ENCODE assay signal across 1 cellular context in genomic region chr1:223678841-223679240, GRCh38.
TF ChIP-seq lines count a peak whose summit lies in the region.

No MANE protein-coding gene starts in this region.

TF ChIP-seq in K562, 482 proteins besides CTCF, POLR2A, EP300 and RAD21 (continued from another document and continues in another):
- TF ChIP-seq ZBTB40 (IDR thresholded peaks at IDR 0.05) (no peak), ZBTB40 (CRISPR knock-in tag; IDR thresholded peaks at IDR 0.05) (no peak), ZNF695 (CRISPR knock-in tag; IDR thresholded peaks at IDR 0.05) (no peak), EZH2 (IDR thresholded peaks at IDR 0.05; ENCODE audit: borderline replicate concordance, low read depth, low read length) (no peak), ETS2 (tag; IDR thresholded peaks at IDR 0.05; ENCODE audit: borderline replicate concordance, poor library complexity, severe bottlenecking) (no peak), TGIF2 (CRISPR knock-in tag; IDR thresholded peaks at IDR 0.05) (no peak), BACH1 (tag; IDR thresholded peaks at IDR 0.05) (no peak; the same call in 1 of the 2 replicates), PML (IDR thresholded peaks at IDR 0.05; ENCODE audit: low read length) (peak; percentile 78), POLR2AphosphoS5 (IDR thresholded peaks at IDR 0.05; ENCODE audit: control insufficient read depth, insufficient read depth, low read depth, low read length) (peak; percentile 80; the same call in 1 of the 2 replicates), ZNF668 (CRISPR knock-in tag; IDR thresholded peaks at IDR 0.05) (no peak), GATA2 (CRISPR knock-in tag; IDR thresholded peaks at IDR 0.05) (peak; percentile 82), ATF2 (CRISPR knock-in tag; IDR thresholded peaks at IDR 0.05) (peak; percentile 46; the same call in 1 of the 2 replicates), ZFP30 (CRISPR knock-in tag; IDR thresholded peaks at IDR 0.05; ENCODE audit: borderline replicate concordance) (no peak), NCOA2 (IDR thresholded peaks at IDR 0.05; ENCODE audit: partially characterized antibody in 2 of 2) (no peak), ZNF274 (IDR thresholded peaks at IDR 0.05; ENCODE audit: borderline replicate concordance, low read depth, low read length) (no peak), CAMTA2 (CRISPR knock-in tag; conservative IDR thresholded peaks at IDR 0.05) (no peak), NRF1 (conservative IDR thresholded peaks at IDR 0.05 in 1 of 2, IDR thresholded peaks at IDR 0.05 in 1 of 2) (peak; percentile 29 to 53; a peak in 2 of 4 replicates), PPARD (CRISPR knock-in tag; IDR thresholded peaks at IDR 0.05) (no peak), ARHGAP35 (IDR thresholded peaks at IDR 0.05; ENCODE audit: partially characterized antibody) (no peak), HNRNPK (IDR thresholded peaks at IDR 0.05; ENCODE audit: low read depth, low read length, poor library complexity, severe bottlenecking) (no peak), CHD1 (IDR thresholded peaks at IDR 0.05; ENCODE audit: low read length) (no peak), TAF9B (IDR thresholded peaks at IDR 0.05; ENCODE audit: partially characterized antibody) (no peak), SP1 (CRISPR knock-in tag; IDR thresholded peaks at IDR 0.05) (0 out of 2 replicates have a peak, but pooled peaks have one; percentile 29), ZFPM2 (CRISPR knock-in tag; IDR thresholded peaks at IDR 0.05) (no peak), GTF2B (IDR thresholded peaks at IDR 0.05; ENCODE audit: extremely low read depth, insufficient read length) (no peak), ZBED1 (IDR thresholded peaks at IDR 0.05) (peak; percentile 56; the same call in 1 of the 2 replicates), NR0B1 (IDR thresholded peaks at IDR 0.05; ENCODE audit: partially characterized antibody) (no peak), STAT5B (CRISPR knock-in tag; IDR thresholded peaks at IDR 0.05) (no peak), RBM17 (IDR thresholded peaks at IDR 0.05; ENCODE audit: borderline replicate concordance, low read depth, low read length) (no peak), MXI1 (IDR thresholded peaks at IDR 0.05; ENCODE audit: low read depth, low read length) (no peak), TEAD2 (tag; IDR thresholded peaks at IDR 0.05) (no peak), YBX1 (IDR thresholded peaks at IDR 0.05) (no peak)
- TF ChIP-seq, protein P1, sequence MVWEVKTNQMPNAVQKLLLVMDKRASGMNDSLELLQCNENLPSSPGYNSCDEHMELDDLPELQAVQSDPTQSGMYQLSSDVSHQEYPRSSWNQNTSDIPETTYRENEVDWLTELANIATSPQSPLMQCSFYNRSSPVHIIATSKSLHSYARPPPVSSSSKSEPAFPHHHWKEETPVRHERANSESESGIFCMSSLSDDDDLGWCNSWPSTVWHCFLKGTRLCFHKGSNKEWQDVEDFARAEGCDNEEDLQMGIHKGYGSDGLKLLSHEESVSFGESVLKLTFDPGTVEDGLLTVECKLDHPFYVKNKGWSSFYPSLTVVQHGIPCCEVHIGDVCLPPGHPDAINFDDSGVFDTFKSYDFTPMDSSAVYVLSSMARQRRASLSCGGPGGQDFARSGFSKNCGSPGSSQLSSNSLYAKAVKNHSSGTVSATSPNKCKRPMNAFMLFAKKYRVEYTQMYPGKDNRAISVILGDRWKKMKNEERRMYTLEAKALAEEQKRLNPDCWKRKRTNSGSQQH (CRISPR knock-in tag; IDR thresholded peaks at IDR 0.05) = no peak
- TF ChIP-seq, protein P2, sequence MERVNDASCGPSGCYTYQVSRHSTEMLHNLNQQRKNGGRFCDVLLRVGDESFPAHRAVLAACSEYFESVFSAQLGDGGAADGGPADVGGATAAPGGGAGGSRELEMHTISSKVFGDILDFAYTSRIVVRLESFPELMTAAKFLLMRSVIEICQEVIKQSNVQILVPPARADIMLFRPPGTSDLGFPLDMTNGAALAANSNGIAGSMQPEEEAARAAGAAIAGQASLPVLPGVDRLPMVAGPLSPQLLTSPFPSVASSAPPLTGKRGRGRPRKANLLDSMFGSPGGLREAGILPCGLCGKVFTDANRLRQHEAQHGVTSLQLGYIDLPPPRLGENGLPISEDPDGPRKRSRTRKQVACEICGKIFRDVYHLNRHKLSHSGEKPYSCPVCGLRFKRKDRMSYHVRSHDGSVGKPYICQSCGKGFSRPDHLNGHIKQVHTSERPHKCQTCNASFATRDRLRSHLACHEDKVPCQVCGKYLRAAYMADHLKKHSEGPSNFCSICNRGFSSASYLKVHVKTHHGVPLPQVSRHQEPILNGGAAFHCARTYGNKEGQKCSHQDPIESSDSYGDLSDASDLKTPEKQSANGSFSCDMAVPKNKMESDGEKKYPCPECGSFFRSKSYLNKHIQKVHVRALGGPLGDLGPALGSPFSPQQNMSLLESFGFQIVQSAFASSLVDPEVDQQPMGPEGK (CRISPR knock-in tag; IDR thresholded peaks at IDR 0.05; ENCODE audit: borderline replicate concordance) = no peak
- TF ChIP-seq, protein P3, sequence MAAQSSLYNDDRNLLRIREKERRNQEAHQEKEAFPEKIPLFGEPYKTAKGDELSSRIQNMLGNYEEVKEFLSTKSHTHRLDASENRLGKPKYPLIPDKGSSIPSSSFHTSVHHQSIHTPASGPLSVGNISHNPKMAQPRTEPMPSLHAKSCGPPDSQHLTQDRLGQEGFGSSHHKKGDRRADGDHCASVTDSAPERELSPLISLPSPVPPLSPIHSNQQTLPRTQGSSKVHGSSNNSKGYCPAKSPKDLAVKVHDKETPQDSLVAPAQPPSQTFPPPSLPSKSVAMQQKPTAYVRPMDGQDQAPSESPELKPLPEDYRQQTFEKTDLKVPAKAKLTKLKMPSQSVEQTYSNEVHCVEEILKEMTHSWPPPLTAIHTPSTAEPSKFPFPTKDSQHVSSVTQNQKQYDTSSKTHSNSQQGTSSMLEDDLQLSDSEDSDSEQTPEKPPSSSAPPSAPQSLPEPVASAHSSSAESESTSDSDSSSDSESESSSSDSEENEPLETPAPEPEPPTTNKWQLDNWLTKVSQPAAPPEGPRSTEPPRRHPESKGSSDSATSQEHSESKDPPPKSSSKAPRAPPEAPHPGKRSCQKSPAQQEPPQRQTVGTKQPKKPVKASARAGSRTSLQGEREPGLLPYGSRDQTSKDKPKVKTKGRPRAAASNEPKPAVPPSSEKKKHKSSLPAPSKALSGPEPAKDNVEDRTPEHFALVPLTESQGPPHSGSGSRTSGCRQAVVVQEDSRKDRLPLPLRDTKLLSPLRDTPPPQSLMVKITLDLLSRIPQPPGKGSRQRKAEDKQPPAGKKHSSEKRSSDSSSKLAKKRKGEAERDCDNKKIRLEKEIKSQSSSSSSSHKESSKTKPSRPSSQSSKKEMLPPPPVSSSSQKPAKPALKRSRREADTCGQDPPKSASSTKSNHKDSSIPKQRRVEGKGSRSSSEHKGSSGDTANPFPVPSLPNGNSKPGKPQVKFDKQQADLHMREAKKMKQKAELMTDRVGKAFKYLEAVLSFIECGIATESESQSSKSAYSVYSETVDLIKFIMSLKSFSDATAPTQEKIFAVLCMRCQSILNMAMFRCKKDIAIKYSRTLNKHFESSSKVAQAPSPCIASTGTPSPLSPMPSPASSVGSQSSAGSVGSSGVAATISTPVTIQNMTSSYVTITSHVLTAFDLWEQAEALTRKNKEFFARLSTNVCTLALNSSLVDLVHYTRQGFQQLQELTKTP (IDR thresholded peaks at IDR 0.05; ENCODE audit: low read depth in 1 of 2, partially characterized antibody in 2 of 2) = no peak
- TF ChIP-seq, protein P4, sequence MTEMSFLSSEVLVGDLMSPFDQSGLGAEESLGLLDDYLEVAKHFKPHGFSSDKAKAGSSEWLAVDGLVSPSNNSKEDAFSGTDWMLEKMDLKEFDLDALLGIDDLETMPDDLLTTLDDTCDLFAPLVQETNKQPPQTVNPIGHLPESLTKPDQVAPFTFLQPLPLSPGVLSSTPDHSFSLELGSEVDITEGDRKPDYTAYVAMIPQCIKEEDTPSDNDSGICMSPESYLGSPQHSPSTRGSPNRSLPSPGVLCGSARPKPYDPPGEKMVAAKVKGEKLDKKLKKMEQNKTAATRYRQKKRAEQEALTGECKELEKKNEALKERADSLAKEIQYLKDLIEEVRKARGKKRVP (CRISPR knock-in tag; IDR thresholded peaks at IDR 0.05) = no peak
